Comparison of ENCODE assay signal across 21 cellular contexts in genomic region chr7:40836218-40836617, GRCh38.
DNase-seq lines count a peak whose midpoint lies in the region; ATAC-seq, FAIRE-seq and TF ChIP-seq lines count a peak whose summit lies in the region.
"Had no signal": no experiment of that assay in that cellular context is flagged by ENCODE, and none has a peak within 500 bp of the region (broad histone marks: within the 10 kb centered on the region; RNA-seq: fewer than 3 reads in every experiment).

No MANE protein-coding gene starts in this region.

- in situ Hi-C loops in Caki2 (cut with HindIII; ENCODE audit: low pct_unique_long_range_greater_than_20kb, low sequenced_read_pairs) = no loop called here

- peak; percentile 22 for DNase-seq in Caki2 (ENCODE audit: low read depth)
- DNase-seq in RCC 7860 (ENCODE audit: low spot score) = peak; percentile 41
- DNase-seq in fibroblast of pulmonary artery (ENCODE audit: low read depth) = peak; percentile 5
- DNase-seq in activated CD4-positive, alpha-beta T cell treated with anti-CD3 and anti-CD28 coated beads, Interleukin-2, amount 10 ng/mL, durations not matched to agents 7 days and 5 days = no peak
- DNase-seq in CD8-positive, alpha-beta memory T cell = no peak
- no peak for DNase-seq in D341Med (ENCODE audit: low spot score)
- DNase-seq in SKM-1 (lab: John Stamatoyannopoulos, UW; ENCODE audit: unreplicated experiment) = no peak
- DNase-seq: activated CD4-positive, alpha-beta T cell treated with anti-CD3 and anti-CD28 coated beads for 48 hours; activated effector memory CD4-positive, alpha-beta T cell treated with anti-CD3 and anti-CD28 coated beads, Interleukin-2, amount 50 U/mL, for 16 hours; adrenal gland; islet precursor cell; MG63; NCI-H2029 treated with DMSO at 0.1 percent for 48 hours; NCI-H510A treated with DMSO at 0.1 percent for 48 hours; stimulated activated naive CD8-positive, alpha-beta T cell treated with anti-CD3 and anti-CD28 coated beads, Interleukin-15, amount 100 ng/mL, for 72 hours; T1000; upper lobe of left lung had no signal

- no peaks in the 10 kb centered on the region for H3K36me3 ChIP-seq in CD8-positive, alpha-beta memory T cell (ENCODE audit: insufficient read depth, low read length)
- H3K36me3 ChIP-seq: adrenal gland, MG63, upper lobe of left lung had no signal

- CTCF ChIA-PET in activated CD4-positive, alpha-beta T cell treated with anti-CD3 and anti-CD28 coated beads, Interleukin-2, amount 10 ng/mL, durations not matched to agents 7 days and 5 days (lab: Charles Lee) = no interaction called here
- CTCF ChIA-PET in CD8-positive, alpha-beta memory T cell (lab: Charles Lee) = no interaction called here

- no peak overlapping the region for H3K27ac ChIP-seq in CD8-positive, alpha-beta memory T cell (ENCODE audit: low read depth, low read length)
- H3K27ac ChIP-seq: adrenal gland, SK-N-MC, upper lobe of left lung had no signal

- H3K27me3 ChIP-seq in CD8-positive, alpha-beta memory T cell (ENCODE audit: insufficient read depth, low read length, poor library complexity, severe bottlenecking) = no peaks in the 10 kb centered on the region
- H3K27me3 ChIP-seq: adrenal gland, MG63, upper lobe of left lung had no signal

- no peak for TF ChIP-seq CTCF in fibroblast of pulmonary artery (IDR thresholded peaks at IDR 0.05; ENCODE audit: low read length, missing control alignments)

- ATAC-seq in HG03565 (IDR thresholded peaks at IDR 0.05; ENCODE audit: unreplicated experiment) = peak; percentile 68
- ATAC-seq: natural killer cell treated with Interleukin-12 subunit alpha and Interleukin-12 subunit beta and Interleukin-15 and Interleukin-18, amount 100 ng/mL, for 72 hours; stimulated activated naive CD8-positive, alpha-beta T cell treated with anti-CD3 and anti-CD28 coated beads, Interleukin-15, amount 100 ng/mL, for 72 hours had no signal

- H3K4me1 ChIP-seq in CD8-positive, alpha-beta memory T cell (ENCODE audit: insufficient read depth, low read length) = no peaks in the 10 kb centered on the region
- H3K4me1 ChIP-seq: adrenal gland, upper lobe of left lung had no signal

- no peak overlapping the region for H3K27ac Mint-ChIP-seq in activated CD4-positive, alpha-beta T cell treated with anti-CD3 and anti-CD28 coated beads, Interleukin-2, amount 10 ng/mL, durations not matched to agents 7 days and 5 days
- H3K27ac Mint-ChIP-seq in CD8-positive, alpha-beta memory T cell = no peak overlapping the region
- H3K27ac Mint-ChIP-seq: natural killer cell treated with Interleukin-12 subunit alpha and Interleukin-12 subunit beta and Interleukin-15 and Interleukin-18, amount 100 ng/mL, for 72 hours had no signal

- no peaks in the 10 kb centered on the region for H3K36me3 Mint-ChIP-seq in activated CD4-positive, alpha-beta T cell treated with anti-CD3 and anti-CD28 coated beads, Interleukin-2, amount 10 ng/mL, durations not matched to agents 7 days and 5 days (ENCODE audit: low read depth)
- H3K36me3 Mint-ChIP-seq in CD8-positive, alpha-beta memory T cell = no peaks in the 10 kb centered on the region

- peaks cover 2% of the 10 kb centered on the region for H3K9me3 Mint-ChIP-seq in activated CD4-positive, alpha-beta T cell treated with anti-CD3 and anti-CD28 coated beads, Interleukin-2, amount 10 ng/mL, durations not matched to agents 7 days and 5 days
- H3K9me3 Mint-ChIP-seq in CD8-positive, alpha-beta memory T cell = peaks cover 14 to 36% (median 18%) of the 10 kb centered on the region in 5 donors

- peak; percentile 69 for FAIRE-seq in RCC 7860 (lab: Jason Lieb, UNC)
- FAIRE-seq: GM12891 had no signal

- H3K4me3 ChIP-seq in fibroblast of pulmonary artery (replicated peaks; ENCODE audit: low read depth, low read length) = no peak overlapping the region
- H3K4me3 ChIP-seq in CD8-positive, alpha-beta memory T cell (ENCODE audit: low read length) = no peak overlapping the region
- H3K4me3 ChIP-seq: adrenal gland, MG63, SK-N-MC, upper lobe of left lung had no signal

- no peaks in the 10 kb centered on the region for H3K9me3 ChIP-seq in CD8-positive, alpha-beta memory T cell (ENCODE audit: low read length)
- H3K9me3 ChIP-seq: MG63, upper lobe of left lung had no signal

- H3K27me3 Mint-ChIP-seq in activated CD4-positive, alpha-beta T cell treated with anti-CD3 and anti-CD28 coated beads, Interleukin-2, amount 10 ng/mL, durations not matched to agents 7 days and 5 days = no peaks in the 10 kb centered on the region
- no peaks in the 10 kb centered on the region for H3K27me3 Mint-ChIP-seq in CD8-positive, alpha-beta memory T cell
- H3K27me3 Mint-ChIP-seq: natural killer cell treated with Interleukin-12 subunit alpha and Interleukin-12 subunit beta and Interleukin-15 and Interleukin-18, amount 100 ng/mL, for 72 hours; stimulated activated naive CD8-positive, alpha-beta T cell treated with anti-CD3 and anti-CD28 coated beads, Interleukin-15, amount 100 ng/mL, for 72 hours had no signal

- POLR2A ChIA-PET in activated CD4-positive, alpha-beta T cell treated with anti-CD3 and anti-CD28 coated beads, Interleukin-2, amount 10 ng/mL, durations not matched to agents 7 days and 5 days (lab: Charles Lee) = no interaction called here
- POLR2A ChIA-PET in CD8-positive, alpha-beta memory T cell (lab: Charles Lee) = no interaction called here

- H3K4me1 Mint-ChIP-seq in activated CD4-positive, alpha-beta T cell treated with anti-CD3 and anti-CD28 coated beads, Interleukin-2, amount 10 ng/mL, durations not matched to agents 7 days and 5 days = no peaks in the 10 kb centered on the region
- no peaks in the 10 kb centered on the region for H3K4me1 Mint-ChIP-seq in CD8-positive, alpha-beta memory T cell
- H3K4me1 Mint-ChIP-seq: stimulated activated naive CD8-positive, alpha-beta T cell treated with anti-CD3 and anti-CD28 coated beads, Interleukin-15, amount 100 ng/mL, for 72 hours had no signal

- H3K4me3 Mint-ChIP-seq in activated CD4-positive, alpha-beta T cell treated with anti-CD3 and anti-CD28 coated beads, Interleukin-2, amount 10 ng/mL, durations not matched to agents 7 days and 5 days = no peak overlapping the region
- H3K4me3 Mint-ChIP-seq in CD8-positive, alpha-beta memory T cell = no peak overlapping the region
- H3K4me3 Mint-ChIP-seq: natural killer cell treated with Interleukin-12 subunit alpha and Interleukin-12 subunit beta and Interleukin-15 and Interleukin-18, amount 100 ng/mL, for 72 hours; stimulated activated naive CD8-positive, alpha-beta T cell treated with anti-CD3 and anti-CD28 coated beads, Interleukin-15, amount 100 ng/mL, for 72 hours had no signal

Comparison
In these comparisons a context has a peak if more than half of its experiments do, and no peak if none do; other contexts are left out.
1. DNase-seq: peak in Caki2 (single experiment), RCC 7860 (single experiment) and fibroblast of pulmonary artery (single experiment); none in activated CD4-positive, alpha-beta T cell treated with anti-CD3 and anti-CD28 coated beads, Interleukin-2, amount 10 ng/mL, durations not matched to agents 7 days and 5 days (single experiment), CD8-positive, alpha-beta memory T cell (0 of 5), D341Med (single experiment) and SKM-1 (single experiment).